ENCODE assay signal across 9 cellular contexts in the genomic region with DNA sequence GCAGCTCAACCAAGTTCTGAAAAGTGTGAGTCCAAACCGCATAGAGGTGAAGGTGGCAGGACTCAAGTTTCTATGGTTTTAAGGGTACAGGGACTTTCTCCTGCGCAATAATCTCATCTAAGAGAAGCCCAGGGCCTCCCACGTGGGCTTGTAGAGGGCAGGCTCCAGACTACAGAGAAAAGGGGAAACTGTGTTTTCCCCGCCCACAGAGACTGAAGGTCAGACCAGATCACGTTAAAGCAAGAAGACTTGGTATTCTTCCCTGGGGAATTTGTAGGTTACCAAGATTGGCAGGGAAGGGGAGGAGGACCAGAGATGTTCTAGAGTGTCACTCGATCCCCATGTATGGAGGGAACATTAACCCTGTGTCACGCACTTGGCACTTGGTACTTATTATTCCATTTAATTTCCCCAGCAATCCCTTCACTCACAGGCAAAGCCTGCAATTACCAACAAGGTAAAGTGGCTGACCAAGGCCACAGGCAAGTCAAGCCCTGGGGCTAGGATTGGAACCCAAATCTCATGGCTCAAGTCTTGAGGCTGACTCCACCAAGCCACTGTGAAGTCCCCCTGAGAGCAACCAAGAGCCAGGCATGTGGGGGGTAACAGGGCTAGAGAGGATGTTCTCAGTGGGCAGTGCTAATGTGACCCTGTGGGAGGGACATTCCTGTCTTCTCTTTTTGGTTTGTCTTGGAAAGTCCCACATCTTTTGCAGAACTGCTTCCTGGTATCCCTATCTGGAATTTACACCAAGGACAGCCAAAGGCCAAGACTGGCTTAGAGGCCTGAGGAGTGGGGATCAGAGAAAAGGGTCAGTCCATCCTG. TPM values are rescaled to one million over a fixed set of nuclear protein-coding genes. Genes with fewer than 3 reads are reported as not detected.
DNase-seq lines count a peak whose midpoint lies in the region; ATAC-seq, FAIRE-seq and TF ChIP-seq lines count a peak whose summit lies in the region.
"Had no signal": no experiment of that assay in that cellular context is flagged by ENCODE, and none has a peak within 500 bp of the region (broad histone marks: within the 10 kb centered on the region; RNA-seq: fewer than 3 reads in every experiment).

No MANE protein-coding gene starts in this region.

- H3K4me1 ChIP-seq in Karpas-422 (ENCODE audit: low read length) (peaks cover 31% of the 10 kb centered on the region), left lung (peaks cover 3 to 36% of the 10 kb centered on the region in 2 donors)

- no peak overlapping the region; the same call in 1 of the 2 replicates for H3K27ac ChIP-seq in Karpas-422 (ENCODE audit: low read length)
- no peak overlapping the region for H3K27ac ChIP-seq in left lung

- peak overlapping the region; percentile 84 for H2AFZ ChIP-seq in Karpas-422 (ENCODE audit: low read length)

- ATAC-seq in GM18508 (IDR thresholded peaks at IDR 0.05; ENCODE audit: insufficient read depth, unreplicated experiment) (peak; percentile 68), GM21619 (IDR thresholded peaks at IDR 0.05; ENCODE audit: unreplicated experiment) (peak; percentile 78), left lung (peak; percentile 68)

- H3K79me2 ChIP-seq in Karpas-422 (ENCODE audit: low read length), result no peaks in the 10 kb centered on the region

- H3K4me3 ChIP-seq in Karpas-422 (ENCODE audit: low read length) (no peak overlapping the region), left lung (no peak overlapping the region)

- no peak for TF ChIP-seq CTCF in left lung (IDR thresholded peaks at IDR 0.05)

- H3K9ac ChIP-seq in Karpas-422 (ENCODE audit: low read length), result peak overlapping the region; percentile 4; the same call in 1 of the 2 replicates

- no peaks in the 10 kb centered on the region for H3K9me3 ChIP-seq in Karpas-422 (ENCODE audit: low read length)
- H3K9me3 ChIP-seq in left lung, result peaks cover 0 to 4% of the 10 kb centered on the region in 2 donors

- FAIRE-seq in urothelium cell line (lab: Jason Lieb, UNC), result no peak

- peak overlapping the region; percentile 22 for H3K4me2 ChIP-seq in Karpas-422 (ENCODE audit: low read depth, low read length, poor library complexity, severe bottlenecking)

- intact Hi-C loops in left lung (cut with DNase I), result no loop called here

- DNase-seq in Karpas-422 (peak; percentile 86), left lung (peak in 1 of 2 donors; percentile 70), NCI-H1436 (lab: John Stamatoyannopoulos, UW) (no peak), NCI-H2227 (lab: John Stamatoyannopoulos, UW; ENCODE audit: unreplicated experiment) (no peak), urothelium cell line (ENCODE audit: low spot score) (no peak), NCI-H446 (lab: John Stamatoyannopoulos, UW) (no peak)
- DNase-seq: NCI-H524 treated with DMSO at 0.1 percent for 48 hours had no signal

- H3K36me3 ChIP-seq in Karpas-422 (ENCODE audit: insufficient read depth, low read length) (no peaks in the 10 kb centered on the region), left lung (no peaks in the 10 kb centered on the region)

- no peaks in the 10 kb centered on the region for H4K20me1 ChIP-seq in Karpas-422 (ENCODE audit: insufficient read depth, low read depth, low read length)

- no peaks in the 10 kb centered on the region for H3K27me3 ChIP-seq in Karpas-422 (ENCODE audit: low read length)
- no peaks in the 10 kb centered on the region for H3K27me3 ChIP-seq in left lung

- H3K9me2 ChIP-seq in Karpas-422 (replicated peaks; ENCODE audit: insufficient read depth, low read length), result no peaks in the 10 kb centered on the region

RNA-seq across cellular contexts. Expression of gene NEK6, which starts 18.3 kb away (rescaled TPM):
- 77.9 and 93.3 TPM in 2 replicates for total RNA-seq in Karpas-422 (2014; rRNA removed; shearing (Covaris generic); ENCODE audit: low replicate concordance)
- total RNA-seq in left lung, result 100 to 1,000 TPM; 104 to 132 TPM
